Comparison of ENCODE assay signal across 7 cellular contexts in genomic region chrX:129238011-129238410, GRCh38.
"Had no signal": no experiment of that assay in that cellular context is flagged by ENCODE, and none has a peak within 500 bp of the region (broad histone marks: within the 10 kb centered on the region; RNA-seq: fewer than 3 reads in every experiment).

No MANE protein-coding gene starts in this region.

- H3K27ac ChIP-seq: HL-60 had no signal

- H3K4me1 Mint-ChIP-seq: IgD-negative memory B cell had no signal

- H3K4me3 Mint-ChIP-seq: IgD-negative memory B cell had no signal

- ATAC-seq: HepG2, K562 had no signal

- FAIRE-seq: HepG2, HTR-8/SVneo, K562 had no signal

- DNase-seq: IMR-90, KBM-7 had no signal

- H3K36me3 Mint-ChIP-seq: IgD-negative memory B cell had no signal

- H3K4me3 ChIP-seq: K562 had no signal

- H3K27ac Mint-ChIP-seq: IgD-negative memory B cell had no signal
